In the genomic region with DNA sequence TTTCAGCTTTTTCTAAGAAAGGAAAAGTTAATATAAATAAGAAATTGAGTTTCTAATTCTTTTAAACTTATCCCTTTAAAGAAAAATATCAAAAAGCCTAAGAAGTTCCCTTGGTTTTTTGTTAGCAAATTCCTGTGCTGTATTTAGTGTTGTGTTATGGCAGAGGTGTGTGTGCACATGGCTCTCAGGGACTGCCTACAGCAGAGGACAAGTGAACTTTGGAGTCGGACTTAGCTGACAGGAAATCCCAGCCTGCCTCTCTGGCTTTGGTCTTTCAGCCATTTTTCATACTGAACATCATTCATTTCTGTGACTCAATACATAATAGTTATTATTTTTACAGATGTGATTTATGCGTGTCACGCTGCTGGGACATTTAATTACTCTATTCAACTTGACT, we compare ENCODE assay signal across 27 cellular contexts.
"Had no signal": no experiment of that assay in that cellular context is flagged by ENCODE, and none has a peak within 500 bp of the region (broad histone marks: within the 10 kb centered on the region; RNA-seq: fewer than 3 reads in every experiment).

No MANE protein-coding gene starts in this region.

- H3K36me3 ChIP-seq: adrenal gland had no signal

- FAIRE-seq: endothelial cell of umbilical vein had no signal

- ATAC-seq: activated CD4-positive, alpha-beta T cell treated with anti-CD3 and anti-CD28 coated beads for 36 hours; activated CD8-positive, alpha-beta memory T cell treated with anti-CD3 and anti-CD28 coated beads, Interleukin-2, amount 10 ng/mL, durations not matched to agents 7 days and 5 days; activated CD8-positive, alpha-beta T cell treated with anti-CD3 and anti-CD28 coated beads, Interleukin-2, amount 10 ng/mL, durations not matched to agents 7 days and 5 days; activated naive CD8-positive, alpha-beta T cell treated with anti-CD3 and anti-CD28 coated beads, Interleukin-2, amount 50 U/mL, for 24 hours; body of pancreas; effector memory CD8-positive, alpha-beta T cell had no signal

- DNase-seq: activated CD4-positive, alpha-beta memory T cell treated with anti-CD3 and anti-CD28 coated beads for 36 hours; activated CD4-positive, alpha-beta T cell treated with anti-CD3 and anti-CD28 coated beads for 36 hours; activated CD4-positive, alpha-beta T cell treated with anti-CD3 and anti-CD28 coated beads, Interleukin-2, amount 10 ng/mL, durations not matched to agents 24 days and 14 days; activated CD4-positive, CD25-positive, alpha-beta regulatory T cell; activated CD4-positive, CD25-positive, alpha-beta regulatory T cell treated with anti-CD3 and anti-CD28 coated beads, Interleukin-2, amount 50 U/mL, for 72 hours; activated CD8-positive, alpha-beta memory T cell treated with anti-CD3 and anti-CD28 coated beads, Interleukin-2, amount 10 ng/mL, durations not matched to agents 7 days and 5 days; activated CD8-positive, alpha-beta memory T cell treated with anti-CD3 and anti-CD28 coated beads, Interleukin-2, amount 50 U/mL, for 4 hours; activated CD8-positive, alpha-beta T cell treated with anti-CD3 and anti-CD28 coated beads, Interleukin-2, amount 10 ng/mL, durations not matched to agents 7 days and 5 days; activated effector memory CD4-positive, alpha-beta T cell treated with anti-CD3 and anti-CD28 coated beads, Interleukin-2, amount 50 U/mL, for 16 hours; activated naive CD4-positive, alpha-beta T cell treated with anti-CD3 and anti-CD28 coated beads for 36 hours; activated naive CD8-positive, alpha-beta T cell treated with anti-CD3 and anti-CD28 coated beads for 36 hours; activated naive CD8-positive, alpha-beta T cell treated with anti-CD3 and anti-CD28 coated beads, Interleukin-2, amount 50 U/mL, for 24 hours; activated T-cell treated with anti-CD3 and anti-CD28 coated beads, Interleukin-2, amount 50 U/mL, for 1 hour; activated T-cell treated with anti-CD3 and anti-CD28 coated beads, Interleukin-2, amount 50 U/mL, for 48 hours; adrenal gland; amygdala; aorta; body of pancreas; caudate nucleus; cortex of kidney; dermis blood vessel endothelial cell; effector CD4-positive, alpha-beta T cell; effector memory CD8-positive, alpha-beta T cell; foreskin fibroblast; T-helper 2 cell had no signal

- H3K4me3 ChIP-seq: adrenal gland, body of pancreas had no signal

- H3K27me3 ChIP-seq: adrenal gland, body of pancreas had no signal

- H3K4me1 ChIP-seq: body of pancreas had no signal

- H3K9me3 ChIP-seq: adrenal gland, body of pancreas had no signal

- H3K27ac ChIP-seq: adrenal gland, body of pancreas, epithelial cell of prostate had no signal
